Comparison of ENCODE assay signal across 8 cellular contexts in genomic region chr19:17385878-17386611, GRCh38. TPM values are rescaled to one million over a fixed set of nuclear protein-coding genes. Genes with fewer than 3 reads are reported as not detected.
DNase-seq lines count a peak whose midpoint lies in the region; ATAC-seq and TF ChIP-seq lines count a peak whose summit lies in the region.

No MANE protein-coding gene starts in this region.

- H3K27ac Mint-ChIP-seq in neural crest cell (ENCODE audit: unreplicated experiment), result no peak overlapping the region

- H3K4me3 ChIP-seq in esophagus muscularis mucosa (no peak overlapping the region), upper lobe of left lung (no peak overlapping the region)

- TF ChIP-seq EP300 in esophagus muscularis mucosa (IDR thresholded peaks at IDR 0.05), result no peak
- no peak for TF ChIP-seq EP300 in upper lobe of left lung (IDR thresholded peaks at IDR 0.05)

- H3K27ac ChIP-seq in esophagus muscularis mucosa (replicated peaks in 1 of 4) (no peak overlapping the region), upper lobe of left lung (no peak overlapping the region)

- no peaks in the 10 kb centered on the region for H3K9me3 Mint-ChIP-seq in neural crest cell

- ATAC-seq in upper lobe of left lung (ENCODE audit: low FRiP score in 2 of 2), result peak; percentile 74 to 75

- H3K36me3 ChIP-seq in esophagus muscularis mucosa (no peaks in the 10 kb centered on the region), upper lobe of left lung (no peaks in the 10 kb centered on the region)

- 59% methylated on average over 8 of the region's 20 CpGs for WGBS in esophagus muscularis mucosa
- 52 to 58% methylated on average over 8 to 13 of the region's 20 CpGs for WGBS in upper lobe of left lung, 2 donors

- H3K4me3 Mint-ChIP-seq in neural crest cell, result peak overlapping the region; percentile 62

- peak; percentile 39 for DNase-seq in SIG-M5 treated with dmso at 0.1 percent for 504 hours (lab: John Stamatoyannopoulos, UW; ENCODE audit: unreplicated experiment)
- no peak for DNase-seq in SIG-M5 (lab: John Stamatoyannopoulos, UW)
- DNase-seq in NCI-H748 (lab: John Stamatoyannopoulos, UW; ENCODE audit: unreplicated experiment), result peak; percentile 57
- DNase-seq in activated CD8-positive, alpha-beta memory T cell treated with anti-CD3 and anti-CD28 coated beads for 24 hours, result peak; percentile 84
- no peak for DNase-seq in esophagus muscularis mucosa (ENCODE audit: extremely low spot score)
- DNase-seq in neural crest cell (ENCODE audit: low read depth, low spot score), result peak; percentile 67
- DNase-seq in upper lobe of left lung, result peak; percentile 62 to 92
- no peak for DNase-seq in mesenteric fat pad (ENCODE audit: low spot score)

- H3K4me1 ChIP-seq in esophagus muscularis mucosa, result peaks cover 4 to 22% (median 16%) of the 10 kb centered on the region in 4 donors
- peaks cover 21 to 32% (median 24%) of the 10 kb centered on the region in 4 donors for H3K4me1 ChIP-seq in upper lobe of left lung

- peaks cover 21% of the 10 kb centered on the region for H3K27me3 Mint-ChIP-seq in neural crest cell (ENCODE audit: low read depth)

- TF ChIP-seq POLR2A in esophagus muscularis mucosa (IDR thresholded peaks at IDR 0.05; ENCODE audit: low read depth) (no peak), upper lobe of left lung (IDR thresholded peaks at IDR 0.05) (no peak)

- TF ChIP-seq CTCF in esophagus muscularis mucosa (IDR thresholded peaks at IDR 0.05) (peak; percentile 78 to 89 (median 84)), neural crest cell (conservative IDR thresholded peaks at IDR 0.05) (peak; percentile 88), upper lobe of left lung (IDR thresholded peaks at IDR 0.05) (peak; percentile 81 to 91 (median 89))

- H3K9me3 ChIP-seq in esophagus muscularis mucosa (peaks cover 0 to 11% (median 9%) of the 10 kb centered on the region in 4 donors), upper lobe of left lung (no peaks in the 10 kb centered on the region)

- H3K27me3 ChIP-seq in esophagus muscularis mucosa, result peaks cover 0 to 34% (median 5%) of the 10 kb centered on the region in 4 donors
- H3K27me3 ChIP-seq in upper lobe of left lung, result peaks cover 0 to 5% (median 0%) of the 10 kb centered on the region in 4 donors

- H3K4me1 Mint-ChIP-seq in neural crest cell, result peaks cover 12% of the 10 kb centered on the region

- intact Hi-C loops in esophagus muscularis mucosa (cut with DNase I), result loop anchor here (2.0 kb wide), 1 partner anchor 39 kb away; no protein-coding TSS in a partner anchor

- H3K36me3 Mint-ChIP-seq in neural crest cell (ENCODE audit: low read depth), result no peaks in the 10 kb centered on the region

RNA-seq across cellular contexts. Expression of gene CCDC194, which starts 8.0 kb away (rescaled TPM):
- total RNA-seq in esophagus muscularis mucosa, result not detected
- total RNA-seq in neural crest cell, result not detected in 2 replicates
- total RNA-seq in upper lobe of left lung, result 1 to 10 TPM in 2 of 6 donors, under 1 TPM in 1, not detected in 3; 0.83 to 2.2 (median 2.1) TPM
- 0.87 TPM for total RNA-seq in mesenteric fat pad

RNA-seq across cellular contexts. Expression of gene PLVAP, which starts 8.9 kb away (rescaled TPM):
- 100 to 1,000 TPM in 3 of 4 donors, 10 to 100 TPM in 1; 37.4 to 155 (median 117) TPM for total RNA-seq in esophagus muscularis mucosa
- 0.82 and 1.8 TPM in 2 replicates for total RNA-seq in neural crest cell
- 100 to 1,000 TPM in 1 of 6 donors, 10 to 100 TPM in 1, 1 to 10 TPM in 4; 1.0 to 103 (median 6.9) TPM for total RNA-seq in upper lobe of left lung
- total RNA-seq in mesenteric fat pad, result 293 TPM

RNA-seq across cellular contexts. Expression of gene BST2, which starts 19.4 kb away (rescaled TPM):
- total RNA-seq in esophagus muscularis mucosa (10 to 100 TPM; 25.3 to 59.7 (median 51.0) TPM), neural crest cell (not detected in 2 replicates), upper lobe of left lung (100 to 1,000 TPM in 1 of 6 donors, 10 to 100 TPM in 5; 30.4 to 197 (median 74.1) TPM), mesenteric fat pad (185 TPM)

RNA-seq across cellular contexts. Expression of gene MVB12A, which starts 33.8 kb away (rescaled TPM):
- total RNA-seq in esophagus muscularis mucosa (10 to 100 TPM; 24.5 to 66.1 (median 56.1) TPM), neural crest cell (47.6 and 48.1 TPM in 2 replicates), upper lobe of left lung (10 to 100 TPM; 25.1 to 55.2 (median 49.1) TPM), mesenteric fat pad (46.9 TPM)

RNA-seq across cellular contexts. Expression of gene GTPBP3, which starts 48.7 kb away (rescaled TPM):
- 10 to 100 TPM in 2 of 4 donors, 1 to 10 TPM in 2; 8.7 to 13.3 (median 10.2) TPM for total RNA-seq in esophagus muscularis mucosa
- 57.8 TPM in 2 replicates for total RNA-seq in neural crest cell
- total RNA-seq in upper lobe of left lung, result 10 to 100 TPM; 14.9 to 95.3 (median 26.4) TPM
- 13.1 TPM for total RNA-seq in mesenteric fat pad

Comparison
In these comparisons a context has a peak if more than half of its experiments do, and no peak if none do; other contexts are left out.
1. DNase-seq: peak in SIG-M5 treated with dmso at 0.1 percent for 504 hours (single experiment), NCI-H748 (single experiment), activated CD8-positive, alpha-beta memory T cell treated with anti-CD3 and anti-CD28 coated beads for 24 hours (single experiment), neural crest cell (single experiment) and upper lobe of left lung (2 of 2); none in SIG-M5 (single experiment), esophagus muscularis mucosa (single experiment) and mesenteric fat pad (single experiment).
2. RNA of gene BST2, which starts 19.4 kb away (total RNA-seq): 185 TPM in mesenteric fat pad (single experiment), 30.4 to 197 TPM in upper lobe of left lung and 25.3 to 59.7 TPM in esophagus muscularis mucosa; not detected in neural crest cell; every median in the first group is over 10 times any median in the second.
3. Peak in every context shown above with its lines, with median percentiles within 50 percentile points of each other: CTCF ChIP-seq.